Comparison of ENCODE assay signal across 8 cellular contexts in the genomic region with DNA sequence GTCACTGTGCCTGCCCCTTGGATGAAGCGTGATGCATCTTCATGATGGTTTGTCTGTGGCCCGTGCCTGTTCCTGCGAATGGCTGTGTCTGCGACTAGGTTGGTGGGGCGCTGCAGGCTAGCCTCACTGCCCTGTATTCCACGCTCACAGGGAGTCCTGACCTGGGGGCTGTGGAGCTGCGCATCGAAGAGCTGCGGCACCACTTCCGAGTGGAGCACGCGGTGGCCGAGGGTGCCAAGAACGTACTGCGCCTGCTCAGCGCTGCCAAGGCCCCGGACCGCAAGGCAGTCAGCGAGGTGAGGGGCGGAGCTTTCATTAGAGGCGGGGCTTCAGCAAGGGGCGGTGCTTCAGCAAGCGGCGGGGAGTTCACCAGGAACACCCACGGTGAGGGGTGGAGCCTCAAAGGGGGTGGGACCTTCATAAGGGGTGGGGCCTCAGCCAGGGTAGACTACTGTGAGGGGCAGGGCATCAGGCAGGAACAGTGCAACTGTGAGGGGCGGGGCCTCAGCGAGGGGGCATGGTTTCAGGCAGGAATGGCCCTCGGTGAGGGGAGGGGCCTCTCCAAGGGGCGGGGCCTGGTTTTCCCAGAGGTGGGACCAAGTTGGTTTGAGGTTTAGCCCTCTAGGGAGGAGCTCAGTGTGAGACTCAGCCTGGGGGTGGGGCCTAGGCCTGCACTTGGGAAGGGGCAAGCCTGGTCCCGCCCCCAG. TPM values are rescaled to one million over a fixed set of nuclear protein-coding genes. Genes with fewer than 3 reads are reported as not detected.
DNase-seq lines count a peak whose midpoint lies in the region; ATAC-seq and TF ChIP-seq lines count a peak whose summit lies in the region.

No MANE protein-coding gene starts in this region.

- H3K4me1 Mint-ChIP-seq in CD14-positive monocyte (peaks cover 3% of the 10 kb centered on the region), type B pancreatic cell (ENCODE audit: unreplicated experiment) (no peaks in the 10 kb centered on the region)

- DNase-seq in CD14-positive monocyte (ENCODE audit: low spot score): peak; percentile 69
- peak; percentile 39 for DNase-seq in T1000 (lab: John Stamatoyannopoulos, UW)
- DNase-seq in choroid plexus epithelial cell (ENCODE audit: low read depth): peak; percentile 32
- peak; percentile 67 to 82 (median 82) for DNase-seq in stimulated activated CD4-positive, alpha-beta T cell treated with anti-CD3 and anti-CD28 coated beads, Interleukin-12 subunit alpha, Interleukin-12 subunit beta, amount 100 ng/mL, for 48 hours (ENCODE audit: low read depth in 2 of 3, low spot score in 1 of 3)
- no peak for DNase-seq in type B pancreatic cell (ENCODE audit: extremely low spot score, unreplicated experiment)
- no peak for DNase-seq in hippocampal formation (lab: John Stamatoyannopoulos, UW)

- H3K9me3 Mint-ChIP-seq in CD14-positive monocyte (peaks cover 0 to 8% (median 0%) of the 10 kb centered on the region in 7 donors), type B pancreatic cell (no peaks in the 10 kb centered on the region)

- TF ChIP-seq CTCF in CD14-positive monocyte (IDR thresholded peaks at IDR 0.05) (no peak), HEK293 (tag by site-specific recombination; IDR thresholded peaks at IDR 0.05) (no peak), choroid plexus epithelial cell (conservative IDR thresholded peaks at IDR 0.05; ENCODE audit: low read depth, low read length) (no peak), type B pancreatic cell (conservative IDR thresholded peaks at IDR 0.05) (no peak)

- ATAC-seq in GM19467 (IDR thresholded peaks at IDR 0.05; ENCODE audit: unreplicated experiment): no peak

- CTCF ChIA-PET in HEK293 (lab: Yijun Ruan, JAX): interaction anchor here (0.6 kb wide), 1 partner anchor 838 kb away, joined by 3 read pairs; no protein-coding TSS in a partner anchor

- POLR2A ChIA-PET in HEK293 (lab: Yijun Ruan, JAX): interaction anchor here (1.3 kb wide), 1 partner anchor 68 kb away, joined by 5 read pairs; a partner anchor contains a TSS

- H3K27me3 Mint-ChIP-seq in CD14-positive monocyte (ENCODE audit: low read depth in 3 of 3): no peaks in the 10 kb centered on the region
- H3K27me3 Mint-ChIP-seq in type B pancreatic cell: no peaks in the 10 kb centered on the region

- H3K9me3 ChIP-seq in HEK293 (ENCODE audit: control insufficient read depth, insufficient read depth, low read depth, low read length): no peaks in the 10 kb centered on the region

- peak overlapping the region in 3 of 7 donors; percentile 60 to 73 (median 67) for H3K27ac Mint-ChIP-seq in CD14-positive monocyte
- no peak overlapping the region for H3K27ac Mint-ChIP-seq in type B pancreatic cell

- H3K4me3 Mint-ChIP-seq in CD14-positive monocyte (no peak overlapping the region), type B pancreatic cell (no peak overlapping the region)

- H3K4me1 ChIP-seq in HEK293 (ENCODE audit: control insufficient read depth, insufficient read depth, low read length): no peaks in the 10 kb centered on the region

- H3K36me3 Mint-ChIP-seq in CD14-positive monocyte (peaks cover 79 to 98% of the 10 kb centered on the region in 2 donors), type B pancreatic cell (peaks cover 25% of the 10 kb centered on the region)

- no peak overlapping the region for H3K27ac ChIP-seq in HEK293 (ENCODE audit: extremely low read depth, low read depth, low read length)

- intact Hi-C loops in CD14-positive monocyte (cut with micrococcal nuclease): no loop called here

- H3K36me3 ChIP-seq in HEK293 (ENCODE audit: control insufficient read depth in 2 of 2, insufficient read depth in 1 of 2, low read length in 2 of 2): peaks cover 34 to 80% of the 10 kb centered on the region in 2 experiments

- no peak overlapping the region for H3K4me3 ChIP-seq in HEK293 (ENCODE audit: low read depth, low read length)
- no peak overlapping the region for H3K4me3 ChIP-seq in choroid plexus epithelial cell (ENCODE audit: low read depth, low read length)

TF ChIP-seq in HEK293, 187 proteins besides CTCF, POLR2A, EP300 and RAD21:
- TF ChIP-seq, protein P1, sequence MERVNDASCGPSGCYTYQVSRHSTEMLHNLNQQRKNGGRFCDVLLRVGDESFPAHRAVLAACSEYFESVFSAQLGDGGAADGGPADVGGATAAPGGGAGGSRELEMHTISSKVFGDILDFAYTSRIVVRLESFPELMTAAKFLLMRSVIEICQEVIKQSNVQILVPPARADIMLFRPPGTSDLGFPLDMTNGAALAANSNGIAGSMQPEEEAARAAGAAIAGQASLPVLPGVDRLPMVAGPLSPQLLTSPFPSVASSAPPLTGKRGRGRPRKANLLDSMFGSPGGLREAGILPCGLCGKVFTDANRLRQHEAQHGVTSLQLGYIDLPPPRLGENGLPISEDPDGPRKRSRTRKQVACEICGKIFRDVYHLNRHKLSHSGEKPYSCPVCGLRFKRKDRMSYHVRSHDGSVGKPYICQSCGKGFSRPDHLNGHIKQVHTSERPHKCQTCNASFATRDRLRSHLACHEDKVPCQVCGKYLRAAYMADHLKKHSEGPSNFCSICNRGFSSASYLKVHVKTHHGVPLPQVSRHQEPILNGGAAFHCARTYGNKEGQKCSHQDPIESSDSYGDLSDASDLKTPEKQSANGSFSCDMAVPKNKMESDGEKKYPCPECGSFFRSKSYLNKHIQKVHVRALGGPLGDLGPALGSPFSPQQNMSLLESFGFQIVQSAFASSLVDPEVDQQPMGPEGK (tag by site-specific recombination; IDR thresholded peaks at IDR 0.05): 0 out of 2 replicates have a peak, but pooled peaks have one; percentile 17
- TF ChIP-seq, protein P2, sequence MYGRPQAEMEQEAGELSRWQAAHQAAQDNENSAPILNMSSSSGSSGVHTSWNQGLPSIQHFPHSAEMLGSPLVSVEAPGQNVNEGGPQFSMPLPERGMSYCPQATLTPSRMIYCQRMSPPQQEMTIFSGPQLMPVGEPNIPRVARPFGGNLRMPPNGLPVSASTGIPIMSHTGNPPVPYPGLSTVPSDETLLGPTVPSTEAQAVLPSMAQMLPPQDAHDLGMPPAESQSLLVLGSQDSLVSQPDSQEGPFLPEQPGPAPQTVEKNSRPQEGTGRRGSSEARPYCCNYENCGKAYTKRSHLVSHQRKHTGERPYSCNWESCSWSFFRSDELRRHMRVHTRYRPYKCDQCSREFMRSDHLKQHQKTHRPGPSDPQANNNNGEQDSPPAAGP (tag by site-specific recombination; IDR thresholded peaks at IDR 0.05): no peak
- peak; percentile 57; the same call in 1 of the 2 replicates for TF ChIP-seq SP3 (tag by site-specific recombination; IDR thresholded peaks at IDR 0.05)
- TF ChIP-seq ZNF341 (tag by site-specific recombination; IDR thresholded peaks at IDR 0.05; ENCODE audit: low read depth): peak; percentile 83
- TF ChIP-seq ZNF350 (tag by site-specific recombination; IDR thresholded peaks at IDR 0.05): no peak
- TF ChIP-seq ZNF558 (tag by site-specific recombination; IDR thresholded peaks at IDR 0.05): no peak
- peak; percentile 20; the same call in 1 of the 2 replicates for TF ChIP-seq KLF8 (tag by site-specific recombination; IDR thresholded peaks at IDR 0.05)
- peak; percentile 27; the same call in 1 of the 2 replicates for TF ChIP-seq KLF9 (tag by site-specific recombination; IDR thresholded peaks at IDR 0.05; ENCODE audit: low read depth)
- TF ChIP-seq SP2 (tag by site-specific recombination; IDR thresholded peaks at IDR 0.05): peak; percentile 66

RNA-seq across cellular contexts. Expression of a gene that starts 17.2 kb away (rescaled TPM):
- polyA plus RNA-seq in CD14-positive monocyte: 10 to 100 TPM; 49.5 to 49.6 TPM
- total RNA-seq in type B pancreatic cell (ENCODE audit: low replicate concordance): 63.1 and 85.3 TPM in 2 replicates

RNA-seq across cellular contexts. Expression of a gene that starts 24.8 kb away (rescaled TPM):
- polyA plus RNA-seq in CD14-positive monocyte: not detected
- 0.56 and 1.0 TPM in 2 replicates for total RNA-seq in type B pancreatic cell (ENCODE audit: low replicate concordance)

RNA-seq across cellular contexts. Expression of a gene that starts 31.2 kb away (rescaled TPM):
- 10 to 100 TPM; 78.7 to 83.5 TPM for polyA plus RNA-seq in CD14-positive monocyte
- 71.9 and 84.3 TPM in 2 replicates for total RNA-seq in type B pancreatic cell (ENCODE audit: low replicate concordance)

RNA-seq across cellular contexts. Expression of a gene that starts 45.6 kb away (rescaled TPM):
- 1 to 10 TPM; 4.8 to 6.2 TPM for polyA plus RNA-seq in CD14-positive monocyte
- 123 and 308 TPM in 2 replicates for total RNA-seq in type B pancreatic cell (ENCODE audit: low replicate concordance)

Comparison
In these comparisons a context has a peak if more than half of its experiments do, and no peak if none do; other contexts are left out.
1. DNase-seq: peak in CD14-positive monocyte (single experiment), T1000 (single experiment), choroid plexus epithelial cell (single experiment) and stimulated activated CD4-positive, alpha-beta T cell treated with anti-CD3 and anti-CD28 coated beads, Interleukin-12 subunit alpha, Interleukin-12 subunit beta, amount 100 ng/mL, for 48 hours (3 of 3); none in type B pancreatic cell (single experiment) and hippocampal formation (0 of 2).